20 cellular contexts compared by ENCODE assay signal in the genomic region with DNA sequence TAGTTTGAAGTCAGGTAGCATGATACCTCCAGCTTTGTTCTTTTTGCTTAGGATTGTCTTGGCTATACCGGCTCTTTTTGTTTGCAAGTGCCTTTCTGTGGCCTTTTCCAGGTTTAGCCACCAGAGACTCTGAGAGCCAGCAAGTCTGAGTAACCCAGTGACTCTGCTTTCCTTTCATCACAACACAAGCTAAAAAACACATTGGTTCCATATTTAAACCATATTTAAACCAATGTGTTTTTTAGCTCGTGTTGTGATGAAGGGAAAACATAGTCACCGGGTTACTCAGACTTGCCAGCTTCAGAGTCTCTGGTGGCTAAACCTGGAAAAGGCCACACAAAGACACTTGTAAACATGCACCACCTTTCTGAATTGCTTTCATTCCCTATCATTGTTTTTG.
"Had no signal": no experiment of that assay in that cellular context is flagged by ENCODE, and none has a peak within 500 bp of the region (broad histone marks: within the 10 kb centered on the region; RNA-seq: fewer than 3 reads in every experiment).

No MANE protein-coding gene starts in this region.

- H3K27me3 ChIP-seq: SJSA1 had no signal

- H3K4me1 ChIP-seq: SJSA1 had no signal

- H3K9me3 ChIP-seq: SJSA1 had no signal

- H3K27ac ChIP-seq: HL-60, SJSA1, SK-N-MC had no signal

- DNase-seq: KBM-7, MV-4-11, NCI-H1048, NCI-H1105, NCI-H1417, NCI-H1436 treated with DMSO at 0.1 percent for 48 hours, NCI-H1694, NCI-H187 treated with DMSO at 0.1 percent for 48 hours, NCI-H2029 treated with DMSO at 0.1 percent for 48 hours, NCI-H2171 treated with DMSO at 0.1 percent for 48 hours, NCI-H2227 treated with DMSO at 0.1 percent for 48 hours, NCI-H524, NCI-H69, NCI-H774, Right ventricle myocardium superior, RPMI8226, SIG-M5 had no signal

- H3K4me3 ChIP-seq: SJSA1, SK-N-MC had no signal

- H3K36me3 ChIP-seq: SJSA1 had no signal
